In the genomic region with DNA sequence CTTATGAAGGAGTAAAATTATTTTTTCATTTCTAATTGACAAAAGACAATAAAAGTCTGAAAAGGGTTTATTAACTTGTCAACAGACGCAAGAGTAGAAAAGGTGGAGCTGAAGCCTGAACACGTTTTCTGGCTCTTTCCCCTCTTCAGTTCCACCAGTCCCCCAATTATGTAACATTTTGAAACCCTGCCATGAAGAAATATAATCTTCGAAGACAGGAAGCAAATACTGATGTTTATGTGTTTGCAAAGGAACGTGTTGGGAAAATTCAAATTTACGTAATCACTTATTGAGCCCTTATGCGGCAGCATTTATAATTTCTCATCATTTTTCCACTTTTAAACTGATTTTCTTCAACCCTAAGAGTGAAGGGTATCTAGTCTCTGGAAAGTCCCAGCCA, we compare ENCODE assay signal across 8 cellular contexts. TPM values are rescaled to one million over a fixed set of nuclear protein-coding genes. Genes with fewer than 3 reads are reported as not detected.
A peak's percentile ranks its signal among the peaks of the same experiment; 100 is the strongest.
DNase-seq lines count a peak whose midpoint lies in the region; ATAC-seq and TF ChIP-seq lines count a peak whose summit lies in the region.

No MANE protein-coding gene starts in this region.

- TF ChIP-seq CTCF in adrenal gland (IDR thresholded peaks at IDR 0.05) (no peak), left lung (IDR thresholded peaks at IDR 0.05) (no peak), upper lobe of left lung (IDR thresholded peaks at IDR 0.05) (no peak)

- H3K36me3 ChIP-seq in adrenal gland (replicated peaks in 1 of 2): peaks cover 0 to 9% of the 10 kb centered on the region in 2 donors
- H3K36me3 ChIP-seq in left lung: peaks cover 0 to 15% of the 10 kb centered on the region in 2 donors
- peaks cover 0 to 11% (median 9%) of the 10 kb centered on the region in 4 donors for H3K36me3 ChIP-seq in upper lobe of left lung

- no peaks in the 10 kb centered on the region for H3K9me3 Mint-ChIP-seq in activated naive CD4-positive, alpha-beta T cell treated with anti-CD3 and anti-CD28 coated beads for 36 hours

- DNase-seq in activated naive CD4-positive, alpha-beta T cell treated with anti-CD3 and anti-CD28 coated beads for 36 hours: no peak
- DNase-seq in activated naive CD4-positive, alpha-beta T cell treated with anti-CD3 and anti-CD28 coated beads, Interleukin-2, amount 50 U/mL, for 16 hours: no peak
- DNase-seq in adrenal gland: no peak
- no peak for DNase-seq in left lung
- DNase-seq in upper lobe of left lung: no peak
- DNase-seq in NCI-H524 treated with DMSO at 0.1 percent for 48 hours (lab: John Stamatoyannopoulos, UW): no peak
- DNase-seq in NCI-H510A (lab: John Stamatoyannopoulos, UW): no peak

- no peaks in the 10 kb centered on the region for H3K27me3 ChIP-seq in adrenal gland
- H3K27me3 ChIP-seq in left lung: no peaks in the 10 kb centered on the region
- H3K27me3 ChIP-seq in upper lobe of left lung: no peaks in the 10 kb centered on the region

- H3K4me1 Mint-ChIP-seq in activated naive CD4-positive, alpha-beta T cell treated with anti-CD3 and anti-CD28 coated beads for 36 hours (ENCODE audit: low read depth): peaks cover 42% of the 10 kb centered on the region

- peak overlapping the region; percentile 91 to 96 (median 92) for H3K27ac ChIP-seq in adrenal gland
- peak overlapping the region; percentile 95 to 98 for H3K27ac ChIP-seq in left lung
- peak overlapping the region; percentile 92 to 96 (median 96) for H3K27ac ChIP-seq in upper lobe of left lung

- 15 to 25% (median 16%) methylated on average over 6 of the region's 6 CpGs for WGBS in adrenal gland, 4 donors
- WGBS in upper lobe of left lung, 2 donors: 6 to 10% methylated on average over 6 of the region's 6 CpGs

- ATAC-seq in left lung: no peak
- peak in 1 of 2 donors; percentile 17 for ATAC-seq in upper lobe of left lung (ENCODE audit: low FRiP score in 2 of 2)
- ATAC-seq in HG03097 (IDR thresholded peaks at IDR 0.05; ENCODE audit: low FRiP score, unreplicated experiment): no peak

- peak overlapping the region; percentile 97 for H3K4me3 Mint-ChIP-seq in activated naive CD4-positive, alpha-beta T cell treated with anti-CD3 and anti-CD28 coated beads for 36 hours

- no peak for TF ChIP-seq EP300 in upper lobe of left lung (IDR thresholded peaks at IDR 0.05)

- H3K4me3 ChIP-seq in adrenal gland: peak overlapping the region in 3 of 4 donors; percentile 38 to 90 (median 74)
- peak overlapping the region; percentile 74 to 92 for H3K4me3 ChIP-seq in left lung
- H3K4me3 ChIP-seq in upper lobe of left lung: peak overlapping the region; percentile 75 to 91 (median 88)

- H3K36me3 Mint-ChIP-seq in activated naive CD4-positive, alpha-beta T cell treated with anti-CD3 and anti-CD28 coated beads for 36 hours (ENCODE audit: low read depth): peaks cover 15% of the 10 kb centered on the region

- intact Hi-C loops in activated naive CD4-positive, alpha-beta T cell treated with anti-CD3 and anti-CD28 coated beads for 36 hours (cut with micrococcal nuclease): loop anchor here (1.0 to 10.0 kb wide), 7 partner anchors 112 to 558 kb away; a partner anchor contains a TSS
- intact Hi-C loops in adrenal gland (cut with DNase I): no loop called here
- intact Hi-C loops in left lung (cut with DNase I): no loop called here

- peaks cover 0 to 11% of the 10 kb centered on the region in 2 donors for H3K4me1 ChIP-seq in adrenal gland (replicated peaks in 1 of 2)
- H3K4me1 ChIP-seq in left lung: peaks cover 5 to 35% of the 10 kb centered on the region in 2 donors
- H3K4me1 ChIP-seq in upper lobe of left lung: peaks cover 10 to 15% (median 14%) of the 10 kb centered on the region in 4 donors

- peak overlapping the region; percentile 96 for H3K27ac Mint-ChIP-seq in activated naive CD4-positive, alpha-beta T cell treated with anti-CD3 and anti-CD28 coated beads for 36 hours

- CTCF ChIA-PET in activated naive CD4-positive, alpha-beta T cell treated with anti-CD3 and anti-CD28 coated beads for 36 hours (lab: Charles Lee): no interaction called here

- H3K27me3 Mint-ChIP-seq in activated naive CD4-positive, alpha-beta T cell treated with anti-CD3 and anti-CD28 coated beads for 36 hours (ENCODE audit: low read depth): no peaks in the 10 kb centered on the region

- TF ChIP-seq POLR2A in adrenal gland (IDR thresholded peaks at IDR 0.05) (no peak), upper lobe of left lung (IDR thresholded peaks at IDR 0.05) (no peak)

- H3K9me3 ChIP-seq in adrenal gland (replicated peaks in 1 of 3) (no peaks in the 10 kb centered on the region), left lung (no peaks in the 10 kb centered on the region), upper lobe of left lung (no peaks in the 10 kb centered on the region)

RNA-seq across cellular contexts. Expression of a gene that starts 0.8 kb away (rescaled TPM):
- 10 to 100 TPM; 20.2 to 25.2 TPM for total RNA-seq in activated naive CD4-positive, alpha-beta T cell treated with anti-CD3 and anti-CD28 coated beads for 36 hours
- total RNA-seq in adrenal gland (100 to 1,000 TPM in 1 of 8 donors, 10 to 100 TPM in 7; 45.0 to 110 (median 61.6) TPM), left lung (10 to 100 TPM; 34.2 to 34.8 TPM), upper lobe of left lung (10 to 100 TPM; 19.6 to 46.1 (median 28.9) TPM)
- polyA plus RNA-seq in adrenal gland: 10 to 100 TPM; 10.8 to 63.2 (median 18.7) TPM

RNA-seq across cellular contexts. Expression of a gene that starts 19.7 kb away (rescaled TPM):
- total RNA-seq in activated naive CD4-positive, alpha-beta T cell treated with anti-CD3 and anti-CD28 coated beads for 36 hours: not detected
- 10 to 100 TPM in 6 of 8 donors, 1 to 10 TPM in 2; 5.6 to 18.2 (median 13.1) TPM for total RNA-seq in adrenal gland
- 1 to 10 TPM; 5.6 to 7.5 (median 5.6) TPM for polyA plus RNA-seq in adrenal gland
- 10 to 100 TPM; 31.1 to 31.7 TPM for total RNA-seq in left lung
- 10 to 100 TPM; 24.9 to 56.6 (median 35.1) TPM for total RNA-seq in upper lobe of left lung

Comparison
In these comparisons a context has a peak if more than half of its experiments do, and no peak if none do; other contexts are left out.
1. RNA of a gene that starts 19.7 kb away (total RNA-seq): 24.9 to 56.6 TPM in upper lobe of left lung, 31.1 to 31.7 TPM in left lung and 5.6 to 18.2 TPM in adrenal gland; not detected in activated naive CD4-positive, alpha-beta T cell treated with anti-CD3 and anti-CD28 coated beads for 36 hours; every median in the first group is over 4 times any median in the second.
2. Peak in every context shown above with its lines, with median percentiles within 50 percentile points of each other: H3K27ac ChIP-seq and H3K4me3 ChIP-seq.